10 cellular contexts compared by ENCODE assay signal in the genomic region with DNA sequence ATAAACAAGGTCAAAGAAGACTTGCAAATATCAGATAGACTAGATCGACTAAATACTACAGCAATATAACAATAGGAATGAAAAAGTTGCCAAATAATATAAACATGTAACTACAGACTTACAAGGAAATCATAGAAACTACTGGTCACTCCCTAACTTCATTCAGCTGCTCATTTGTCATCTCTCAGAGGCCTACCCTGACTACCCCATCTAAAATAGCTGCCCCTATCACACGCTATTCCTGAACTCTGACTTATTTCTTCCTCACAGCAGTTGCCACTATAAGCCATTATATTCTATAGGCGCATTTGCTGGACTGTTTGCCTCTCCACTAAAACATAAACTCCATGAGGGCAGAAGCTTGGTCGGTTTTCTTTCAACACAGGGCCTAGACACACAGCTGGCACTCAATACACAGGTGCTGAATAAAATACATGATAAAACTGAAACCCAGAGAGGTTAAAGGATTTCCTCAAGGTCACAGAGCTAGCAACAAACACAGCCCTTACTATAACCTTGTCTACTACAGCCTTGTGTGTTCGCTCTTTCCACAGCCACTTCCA. TPM values are rescaled to one million over a fixed set of nuclear protein-coding genes. Genes with fewer than 3 reads are reported as not detected.
DNase-seq lines count a peak whose midpoint lies in the region; ATAC-seq lines count a peak whose summit lies in the region.
"Had no signal": no experiment of that assay in that cellular context is flagged by ENCODE, and none has a peak within 500 bp of the region (broad histone marks: within the 10 kb centered on the region; RNA-seq: fewer than 3 reads in every experiment).

No MANE protein-coding gene starts in this region.

- H3K27ac Mint-ChIP-seq in CD4-positive, CD25-positive, alpha-beta regulatory T cell: peak overlapping the region in 2 of 3 donors; percentile 3 to 89
- peak overlapping the region in 2 of 3 donors; percentile 60 to 90 for H3K27ac Mint-ChIP-seq in IgD-negative memory B cell
- H3K27ac Mint-ChIP-seq in dendritic cell treated with granulocyte-macrophage colony-stimulating factor and Interleukin-4, amounts not matched to agents 40 ng/mL and 50 ng/mL, for 4 days: peak overlapping the region; percentile 98
- H3K27ac Mint-ChIP-seq in naive thymus-derived CD8-positive, alpha-beta T cell: peak overlapping the region in 6 of 10 donors; percentile 3 to 96 (median 80)

- no peaks in the 10 kb centered on the region for H3K9me3 ChIP-seq in CD4-positive, CD25-positive, alpha-beta regulatory T cell (ENCODE audit: control insufficient read depth in 2 of 2, low read length in 2 of 2)

- H3K4me3 Mint-ChIP-seq in CD4-positive, CD25-positive, alpha-beta regulatory T cell: peak overlapping the region; percentile 98 to 99 (median 99)
- H3K4me3 Mint-ChIP-seq in IgD-negative memory B cell: peak overlapping the region; percentile 95 to 99 (median 97)
- peak overlapping the region; percentile 92 for H3K4me3 Mint-ChIP-seq in dendritic cell treated with granulocyte-macrophage colony-stimulating factor and Interleukin-4, amounts not matched to agents 40 ng/mL and 50 ng/mL, for 4 days
- H3K4me3 Mint-ChIP-seq in naive thymus-derived CD8-positive, alpha-beta T cell: peak overlapping the region; percentile 92 to 98 (median 96)

- DNase-seq in CD4-positive, CD25-positive, alpha-beta regulatory T cell: peak in 1 of 3 donors; percentile 26
- no peak for DNase-seq in naive thymus-derived CD8-positive, alpha-beta T cell
- no peak for DNase-seq in RPMI8226
- no peak for DNase-seq in stimulated activated naive CD4-positive, alpha-beta T cell treated with Interleukin-2 at 50 U/mL for 16 hours (lab: John Stamatoyannopoulos, UW)
- DNase-seq in caudate nucleus (lab: John Stamatoyannopoulos, UW): no peak
- DNase-seq: activated effector memory CD4-positive, alpha-beta T cell treated with anti-CD3 and anti-CD28 coated beads, Interleukin-2, amount 50 U/mL, for 16 hours; NK-92 treated with Interleukin-12 subunit alpha and Interleukin-12 subunit beta, amount 100 ng/mL, for 24 hours had no signal

- H3K9me3 Mint-ChIP-seq in CD4-positive, CD25-positive, alpha-beta regulatory T cell: peaks cover 0 to 2% (median 0%) of the 10 kb centered on the region in 7 donors
- no peaks in the 10 kb centered on the region for H3K9me3 Mint-ChIP-seq in IgD-negative memory B cell
- no peaks in the 10 kb centered on the region for H3K9me3 Mint-ChIP-seq in dendritic cell treated with granulocyte-macrophage colony-stimulating factor and Interleukin-4, amounts not matched to agents 40 ng/mL and 50 ng/mL, for 4 days
- no peaks in the 10 kb centered on the region for H3K9me3 Mint-ChIP-seq in naive thymus-derived CD8-positive, alpha-beta T cell

- H3K36me3 ChIP-seq in CD4-positive, CD25-positive, alpha-beta regulatory T cell (ENCODE audit: control insufficient read depth, insufficient read depth, low read length): peaks cover 4% of the 10 kb centered on the region

- POLR2A ChIA-PET in naive thymus-derived CD8-positive, alpha-beta T cell (lab: Charles Lee): no interaction called here

- H3K4me1 ChIP-seq in CD4-positive, CD25-positive, alpha-beta regulatory T cell (ENCODE audit: control insufficient read depth, insufficient read depth, low read length, poor library complexity, severe bottlenecking): peaks cover 37% of the 10 kb centered on the region

- H3K27me3 ChIP-seq in CD4-positive, CD25-positive, alpha-beta regulatory T cell (ENCODE audit: control insufficient read depth, insufficient read depth, low read length): no peaks in the 10 kb centered on the region

- H3K27me3 Mint-ChIP-seq in CD4-positive, CD25-positive, alpha-beta regulatory T cell: peaks cover 11% of the 10 kb centered on the region
- no peaks in the 10 kb centered on the region for H3K27me3 Mint-ChIP-seq in IgD-negative memory B cell
- H3K27me3 Mint-ChIP-seq in dendritic cell treated with granulocyte-macrophage colony-stimulating factor and Interleukin-4, amounts not matched to agents 40 ng/mL and 50 ng/mL, for 4 days: no peaks in the 10 kb centered on the region
- H3K27me3 Mint-ChIP-seq in naive thymus-derived CD8-positive, alpha-beta T cell: peaks cover 0 to 3% (median 0%) of the 10 kb centered on the region in 5 donors

- H3K4me3 ChIP-seq in CD4-positive, CD25-positive, alpha-beta regulatory T cell (ENCODE audit: low read depth, low read length): peak overlapping the region; percentile 85

- intact Hi-C loops in dendritic cell treated with granulocyte-macrophage colony-stimulating factor and Interleukin-4, amounts not matched to agents 40 ng/mL and 50 ng/mL, for 4 days (cut with micrococcal nuclease): no loop called here

- H3K36me3 Mint-ChIP-seq in CD4-positive, CD25-positive, alpha-beta regulatory T cell: peaks cover 23% of the 10 kb centered on the region
- peaks cover 4% of the 10 kb centered on the region for H3K36me3 Mint-ChIP-seq in IgD-negative memory B cell
- peaks cover 34% of the 10 kb centered on the region for H3K36me3 Mint-ChIP-seq in dendritic cell treated with granulocyte-macrophage colony-stimulating factor and Interleukin-4, amounts not matched to agents 40 ng/mL and 50 ng/mL, for 4 days (ENCODE audit: low read depth)
- H3K36me3 Mint-ChIP-seq in naive thymus-derived CD8-positive, alpha-beta T cell: peaks cover 0 to 10% (median 0%) of the 10 kb centered on the region in 3 donors

- H3K4me1 Mint-ChIP-seq in CD4-positive, CD25-positive, alpha-beta regulatory T cell: peaks cover 41 to 76% (median 54%) of the 10 kb centered on the region in 4 donors
- H3K4me1 Mint-ChIP-seq in IgD-negative memory B cell: peaks cover 32 to 48% (median 43%) of the 10 kb centered on the region in 3 donors
- H3K4me1 Mint-ChIP-seq in dendritic cell treated with granulocyte-macrophage colony-stimulating factor and Interleukin-4, amounts not matched to agents 40 ng/mL and 50 ng/mL, for 4 days (ENCODE audit: low read depth): peaks cover 55% of the 10 kb centered on the region
- peaks cover 41 to 74% (median 58%) of the 10 kb centered on the region in 4 donors for H3K4me1 Mint-ChIP-seq in naive thymus-derived CD8-positive, alpha-beta T cell

- no peak overlapping the region for H3K27ac ChIP-seq in CD4-positive, CD25-positive, alpha-beta regulatory T cell (ENCODE audit: insufficient read depth, low read length, poor library complexity, severe bottlenecking)
- H3K27ac ChIP-seq in caudate nucleus (ENCODE audit: low read depth, low read length): no peak overlapping the region

- no peak for ATAC-seq in CD4-positive, CD25-positive, alpha-beta regulatory T cell (ENCODE audit: low read depth in 2 of 2)
- ATAC-seq in naive thymus-derived CD8-positive, alpha-beta T cell: no peak
- no peak for ATAC-seq in GM21576 (IDR thresholded peaks at IDR 0.05; ENCODE audit: unreplicated experiment)

RNA-seq across cellular contexts. Expression of a gene that starts 1.8 kb away (rescaled TPM):
- total RNA-seq in CD4-positive, CD25-positive, alpha-beta regulatory T cell: 34.8 TPM
- polyA plus RNA-seq in CD4-positive, CD25-positive, alpha-beta regulatory T cell: 10 to 100 TPM; 12.3 to 16.4 (median 12.3) TPM
- 12.2 TPM for polyA plus RNA-seq in IgD-negative memory B cell
- total RNA-seq in naive thymus-derived CD8-positive, alpha-beta T cell: 10 to 100 TPM; 33.4 to 34.9 TPM
- 10 to 100 TPM in 1 of 3 donors, 1 to 10 TPM in 2; 6.8 to 10.8 (median 7.8) TPM for polyA plus RNA-seq in naive thymus-derived CD8-positive, alpha-beta T cell

Comparison
In these comparisons a context has a peak if more than half of its experiments do, and no peak if none do; other contexts are left out.
1. H3K27ac Mint-ChIP-seq: peak in every context shown above with its lines; median percentile 98 in dendritic cell treated with granulocyte-macrophage colony-stimulating factor and Interleukin-4, amounts not matched to agents 40 ng/mL and 50 ng/mL, for 4 days; 80 in naive thymus-derived CD8-positive, alpha-beta T cell; 75 in IgD-negative memory B cell; 46 in CD4-positive, CD25-positive, alpha-beta regulatory T cell.